Comparison of ENCODE assay signal across 35 cellular contexts in the genomic region with DNA sequence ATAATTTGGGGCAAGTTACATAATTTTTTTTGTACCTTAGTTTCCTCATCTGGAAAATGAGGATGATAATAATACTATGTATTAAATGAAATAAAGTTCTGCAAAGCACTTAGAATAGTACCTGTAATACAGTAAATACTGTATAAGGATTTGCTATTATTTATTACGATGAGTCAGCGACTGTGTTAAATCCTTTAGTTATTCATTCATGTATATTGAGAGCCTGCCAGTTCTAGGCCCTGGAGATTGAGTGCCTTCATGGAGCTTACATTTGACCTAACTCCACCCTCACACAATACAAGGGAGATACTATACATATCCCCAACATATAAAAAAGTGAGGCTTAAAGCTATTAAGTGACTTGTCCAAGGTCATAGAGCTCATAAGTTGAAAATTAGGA.
"Had no signal": no experiment of that assay in that cellular context is flagged by ENCODE, and none has a peak within 500 bp of the region (broad histone marks: within the 10 kb centered on the region; RNA-seq: fewer than 3 reads in every experiment).

No MANE protein-coding gene starts in this region.

- H3K36me3 ChIP-seq: adrenal gland, cardiac muscle cell had no signal

- H3K9me3 ChIP-seq: adrenal gland had no signal

- ATAC-seq: activated CD8-positive, alpha-beta T cell treated with anti-CD3 and anti-CD28 coated beads for 36 hours; activated naive CD4-positive, alpha-beta T cell treated with anti-CD3 and anti-CD28 coated beads, Interleukin-2, amount 50 U/mL, for 72 hours; activated T-cell treated with anti-CD3 and anti-CD28 coated beads, Interleukin-2, amount 50 U/mL, for 72 hours; activated T-helper 17 cell treated with anti-CD3 and anti-CD28 coated beads, Interleukin-2, amount 50 U/mL, for 72 hours had no signal

- H3K4me3 Mint-ChIP-seq: activated B cell treated with CpG ODN at 0.5 μM for 24 hours; activated CD4-positive, alpha-beta memory T cell treated with anti-CD3 and anti-CD28 coated beads for 36 hours; activated CD4-positive, alpha-beta T cell treated with anti-CD3 and anti-CD28 coated beads, Interleukin-2, amount 10 ng/mL, durations not matched to agents 24 days and 14 days; activated CD8-positive, alpha-beta T cell treated with anti-CD3 and anti-CD28 coated beads for 36 hours; activated naive CD4-positive, alpha-beta T cell treated with anti-CD3 and anti-CD28 coated beads for 36 hours; activated naive CD8-positive, alpha-beta T cell treated with anti-CD3 and anti-CD28 coated beads for 36 hours; activated T-cell treated with anti-CD3 and anti-CD28 coated beads, Interleukin-2, amount 50 U/mL, for 24 hours; activated T-cell treated with anti-CD3 and anti-CD28 coated beads, Interleukin-2, amount 50 U/mL, for 72 hours; activated T-helper 1 cell treated with anti-CD3 and anti-CD28 coated beads, Interleukin-12 subunit alpha, Interleukin-12 subunit beta, Interleukin-2, Interleukin-4 antibody, amounts not matched to agents 30 ng/mL and 10 ng/mL and 1 ng/mL, durations not matched to agents 14 hours and 24 hours and 36 hours; activated T-helper 17 cell treated with anti-CD3 and anti-CD28 coated beads, Interleukin-2, amount 50 U/mL, for 72 hours; brain; central memory CD8-positive, alpha-beta T cell; T-helper 1 cell treated with Interleukin-12 subunit alpha and Interleukin-12 subunit beta and Interleukin-4 antibody, amounts not matched to agents 30 μg/mL and 1 μg/mL, for 36 hours; T-helper 2 cell treated with Interferon-gamma antibody and Interleukin-4, amounts not matched to agents 5 μg/mL and 100 μg/mL, for 36 hours had no signal

- H3K4me1 Mint-ChIP-seq: activated B cell treated with CpG ODN at 0.5 μM for 24 hours; activated CD4-positive, alpha-beta T cell treated with anti-CD3 and anti-CD28 coated beads, Interleukin-2, amount 10 ng/mL, durations not matched to agents 24 days and 14 days; activated naive CD8-positive, alpha-beta T cell treated with anti-CD3 and anti-CD28 coated beads for 36 hours; activated T-helper 17 cell treated with anti-CD3 and anti-CD28 coated beads, Interleukin-2, amount 50 U/mL, for 72 hours; central memory CD8-positive, alpha-beta T cell had no signal

- H3K4me1 ChIP-seq: adrenal gland had no signal

- H3K27me3 Mint-ChIP-seq: activated B cell treated with CpG ODN at 0.5 μM for 24 hours; activated CD4-positive, alpha-beta memory T cell treated with anti-CD3 and anti-CD28 coated beads for 36 hours; activated CD4-positive, alpha-beta T cell treated with anti-CD3 and anti-CD28 coated beads, Interleukin-2, amount 10 ng/mL, durations not matched to agents 24 days and 14 days; activated CD8-positive, alpha-beta T cell treated with anti-CD3 and anti-CD28 coated beads for 36 hours; activated naive CD8-positive, alpha-beta T cell treated with anti-CD3 and anti-CD28 coated beads for 36 hours; activated T-helper 17 cell treated with anti-CD3 and anti-CD28 coated beads, Interleukin-2, amount 50 U/mL, for 72 hours; brain; central memory CD8-positive, alpha-beta T cell had no signal

- H3K27ac ChIP-seq: adrenal gland, cardiac muscle cell, VCaP had no signal

- H3K36me3 Mint-ChIP-seq: activated CD4-positive, alpha-beta memory T cell treated with anti-CD3 and anti-CD28 coated beads for 36 hours; activated naive CD4-positive, alpha-beta T cell treated with anti-CD3 and anti-CD28 coated beads, Interleukin-2, amount 50 U/mL, for 72 hours; activated naive CD8-positive, alpha-beta T cell treated with anti-CD3 and anti-CD28 coated beads for 36 hours; brain had no signal

- H3K27me3 ChIP-seq: adrenal gland, cardiac muscle cell had no signal

- H3K9me3 Mint-ChIP-seq: activated B cell treated with CpG ODN at 0.5 μM for 24 hours; activated CD4-positive, alpha-beta memory T cell treated with anti-CD3 and anti-CD28 coated beads for 36 hours; activated CD4-positive, alpha-beta T cell treated with anti-CD3 and anti-CD28 coated beads, Interleukin-2, amount 10 ng/mL, durations not matched to agents 24 days and 14 days; activated CD8-positive, alpha-beta T cell treated with anti-CD3 and anti-CD28 coated beads for 36 hours; activated naive CD4-positive, alpha-beta T cell treated with anti-CD3 and anti-CD28 coated beads for 36 hours; activated naive CD4-positive, alpha-beta T cell treated with anti-CD3 and anti-CD28 coated beads, Interleukin-2, amount 50 U/mL, for 72 hours; activated naive CD8-positive, alpha-beta T cell treated with anti-CD3 and anti-CD28 coated beads for 36 hours; activated T-cell treated with anti-CD3 and anti-CD28 coated beads, Interleukin-2, amount 50 U/mL, for 24 hours; activated T-cell treated with anti-CD3 and anti-CD28 coated beads, Interleukin-2, amount 50 U/mL, for 72 hours; activated T-helper 1 cell treated with anti-CD3 and anti-CD28 coated beads, Interleukin-12 subunit alpha, Interleukin-12 subunit beta, Interleukin-2, Interleukin-4 antibody, amounts not matched to agents 30 ng/mL and 10 ng/mL and 1 ng/mL, durations not matched to agents 14 hours and 24 hours and 36 hours; activated T-helper 17 cell treated with anti-CD3 and anti-CD28 coated beads, Interleukin-2, amount 50 U/mL, for 72 hours; central memory CD8-positive, alpha-beta T cell; T-helper 1 cell treated with Interleukin-12 subunit alpha and Interleukin-12 subunit beta and Interleukin-4 antibody, amounts not matched to agents 30 μg/mL and 1 μg/mL, for 36 hours; T-helper 2 cell treated with Interferon-gamma antibody and Interleukin-4, amounts not matched to agents 5 μg/mL and 100 μg/mL, for 36 hours had no signal

- H3K27ac Mint-ChIP-seq: activated B cell treated with CpG ODN at 0.5 μM for 24 hours; activated CD4-positive, alpha-beta memory T cell treated with anti-CD3 and anti-CD28 coated beads for 36 hours; activated CD4-positive, alpha-beta T cell treated with anti-CD3 and anti-CD28 coated beads, Interleukin-2, amount 10 ng/mL, durations not matched to agents 24 days and 14 days; activated CD8-positive, alpha-beta T cell treated with anti-CD3 and anti-CD28 coated beads for 36 hours; activated naive CD4-positive, alpha-beta T cell treated with anti-CD3 and anti-CD28 coated beads for 36 hours; activated naive CD4-positive, alpha-beta T cell treated with anti-CD3 and anti-CD28 coated beads, Interleukin-2, amount 50 U/mL, for 72 hours; activated naive CD8-positive, alpha-beta T cell treated with anti-CD3 and anti-CD28 coated beads for 36 hours; activated T-cell treated with anti-CD3 and anti-CD28 coated beads, Interleukin-2, amount 50 U/mL, for 24 hours; activated T-cell treated with anti-CD3 and anti-CD28 coated beads, Interleukin-2, amount 50 U/mL, for 72 hours; activated T-helper 1 cell treated with anti-CD3 and anti-CD28 coated beads, Interleukin-12 subunit alpha, Interleukin-12 subunit beta, Interleukin-2, Interleukin-4 antibody, amounts not matched to agents 30 ng/mL and 10 ng/mL and 1 ng/mL, durations not matched to agents 14 hours and 24 hours and 36 hours; activated T-helper 17 cell treated with anti-CD3 and anti-CD28 coated beads, Interleukin-2, amount 50 U/mL, for 72 hours; brain; T-helper 1 cell treated with Interleukin-12 subunit alpha and Interleukin-12 subunit beta and Interleukin-4 antibody, amounts not matched to agents 30 μg/mL and 1 μg/mL, for 36 hours; T-helper 2 cell treated with Interferon-gamma antibody and Interleukin-4, amounts not matched to agents 5 μg/mL and 100 μg/mL, for 36 hours had no signal

- FAIRE-seq: bronchial epithelial cell, TTC549 had no signal

- H3K4me3 ChIP-seq: adrenal gland, cardiac muscle cell had no signal

- DNase-seq: activated B cell treated with CpG ODN at 0.5 μM for 24 hours; activated CD4-positive, alpha-beta memory T cell treated with anti-CD3 and anti-CD28 coated beads for 36 hours; activated CD4-positive, alpha-beta T cell treated with anti-CD3 and anti-CD28 coated beads for 4 hours; activated CD4-positive, alpha-beta T cell treated with anti-CD3 and anti-CD28 coated beads, Interleukin-2, amount 10 ng/mL, durations not matched to agents 24 days and 14 days; activated CD4-positive, alpha-beta T cell treated with anti-CD3 and anti-CD28 coated beads, Interleukin-2, amount 50 U/mL, for 1 hour; activated CD4-positive, alpha-beta T cell treated with anti-CD3 and anti-CD28 coated beads, Interleukin-2, amount 50 U/mL, for 4 hours; activated CD4-positive, CD25-positive, alpha-beta regulatory T cell treated with anti-CD3 and anti-CD28 coated beads, Interleukin-2, amount 50 U/mL, for 72 hours; activated CD8-positive, alpha-beta memory T cell treated with anti-CD3 and anti-CD28 coated beads, Interleukin-2, amount 50 U/mL, for 48 hours; activated CD8-positive, alpha-beta T cell treated with anti-CD3 and anti-CD28 coated beads for 36 hours; activated effector memory CD4-positive, alpha-beta T cell treated with anti-CD3 and anti-CD28 coated beads, Interleukin-2, amount 50 U/mL, for 16 hours; activated gamma-delta T cell treated with Interleukin-2 at 50 U/mL for 16 hours; activated naive CD4-positive, alpha-beta T cell; activated naive CD4-positive, alpha-beta T cell treated with anti-CD3 and anti-CD28 coated beads for 36 hours; activated naive CD4-positive, alpha-beta T cell treated with anti-CD3 and anti-CD28 coated beads, Interleukin-2, amount 50 U/mL, for 16 hours; activated naive CD8-positive, alpha-beta T cell treated with anti-CD3 and anti-CD28 coated beads for 36 hours; activated T-cell treated with anti-CD3 and anti-CD28 coated beads, Interleukin-2, amount 50 U/mL, for 24 hours; activated T-cell treated with anti-CD3 and anti-CD28 coated beads, Interleukin-2, amount 50 U/mL, for 72 hours; adrenal gland; amniotic stem cell; aorta; caudate nucleus; cerebellar nuclear complex; T-helper 2 cell; T-helper 9 cell had no signal
